ENCODE assay signal across 1 cellular context in the genomic region with DNA sequence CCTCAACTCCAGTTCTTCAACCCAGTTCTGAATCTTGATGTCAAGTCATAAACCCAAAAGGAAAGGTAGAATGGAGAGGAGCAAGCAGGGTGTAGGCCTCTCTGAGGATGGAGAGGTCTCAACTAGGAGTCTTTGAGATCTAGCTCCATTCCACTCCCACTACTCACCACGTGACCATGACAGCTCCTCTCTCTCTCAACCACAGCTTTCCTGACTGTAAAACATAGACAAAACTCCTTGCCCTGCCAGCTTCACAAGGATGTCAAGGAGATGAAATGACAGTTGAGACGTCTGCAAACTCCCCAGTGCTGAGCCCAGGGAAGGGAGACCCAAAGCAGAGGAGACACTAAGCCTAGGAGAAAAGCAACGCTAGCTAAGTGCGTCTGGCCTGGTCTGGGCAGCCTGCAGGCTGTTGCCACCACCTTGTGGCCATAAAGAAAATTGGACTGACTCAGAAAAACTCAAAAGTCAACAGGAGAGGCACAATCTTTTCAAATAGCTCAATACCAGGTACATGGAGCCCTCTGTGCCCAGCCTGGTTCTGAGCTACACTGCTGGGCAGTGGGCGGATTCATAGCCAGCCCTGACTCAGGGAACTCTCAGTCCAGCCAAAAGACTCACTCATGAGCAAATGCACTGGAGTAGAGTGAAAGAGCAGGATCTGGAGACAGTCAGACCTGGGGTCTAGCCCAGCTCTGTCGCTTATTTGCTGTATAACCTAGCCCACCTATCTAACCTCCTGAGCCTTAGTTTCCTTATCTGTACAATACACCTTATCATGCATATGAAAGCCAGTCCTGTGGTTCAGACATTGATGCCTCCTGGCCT.
TF ChIP-seq lines count a peak whose summit lies in the region.

No MANE protein-coding gene starts in this region.

TF ChIP-seq in HepG2, 621 proteins besides CTCF, POLR2A, EP300 and RAD21 (continued from another document):
- TF ChIP-seq, protein P1, sequence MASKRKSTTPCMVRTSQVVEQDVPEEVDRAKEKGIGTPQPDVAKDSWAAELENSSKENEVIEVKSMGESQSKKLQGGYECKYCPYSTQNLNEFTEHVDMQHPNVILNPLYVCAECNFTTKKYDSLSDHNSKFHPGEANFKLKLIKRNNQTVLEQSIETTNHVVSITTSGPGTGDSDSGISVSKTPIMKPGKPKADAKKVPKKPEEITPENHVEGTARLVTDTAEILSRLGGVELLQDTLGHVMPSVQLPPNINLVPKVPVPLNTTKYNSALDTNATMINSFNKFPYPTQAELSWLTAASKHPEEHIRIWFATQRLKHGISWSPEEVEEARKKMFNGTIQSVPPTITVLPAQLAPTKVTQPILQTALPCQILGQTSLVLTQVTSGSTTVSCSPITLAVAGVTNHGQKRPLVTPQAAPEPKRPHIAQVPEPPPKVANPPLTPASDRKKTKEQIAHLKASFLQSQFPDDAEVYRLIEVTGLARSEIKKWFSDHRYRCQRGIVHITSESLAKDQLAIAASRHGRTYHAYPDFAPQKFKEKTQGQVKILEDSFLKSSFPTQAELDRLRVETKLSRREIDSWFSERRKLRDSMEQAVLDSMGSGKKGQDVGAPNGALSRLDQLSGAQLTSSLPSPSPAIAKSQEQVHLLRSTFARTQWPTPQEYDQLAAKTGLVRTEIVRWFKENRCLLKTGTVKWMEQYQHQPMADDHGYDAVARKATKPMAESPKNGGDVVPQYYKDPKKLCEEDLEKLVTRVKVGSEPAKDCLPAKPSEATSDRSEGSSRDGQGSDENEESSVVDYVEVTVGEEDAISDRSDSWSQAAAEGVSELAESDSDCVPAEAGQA (IDR thresholded peaks at IDR 0.05; ENCODE audit: low read depth): no peak
- TF ChIP-seq, protein P1 (CRISPR knock-in tag; IDR thresholded peaks at IDR 0.05; ENCODE audit: borderline replicate concordance): no peak
- TF ChIP-seq SMC3 (IDR thresholded peaks at IDR 0.05; ENCODE audit: low read length) (peak; percentile 96), SNAI1 (CRISPR knock-in tag; IDR thresholded peaks at IDR 0.05; ENCODE audit: borderline replicate concordance) (no peak), ZNF501 (CRISPR knock-in tag; IDR thresholded peaks at IDR 0.05) (peak; percentile 23; the same call in 1 of the 2 replicates), ZNF230 (CRISPR knock-in tag; IDR thresholded peaks at IDR 0.05) (peak; percentile 76; the same call in 1 of the 2 replicates), ZNF737 (CRISPR knock-in tag; IDR thresholded peaks at IDR 0.05; ENCODE audit: borderline replicate concordance) (no peak), NFRKB (IDR thresholded peaks at IDR 0.05) (no peak)
